In genomic region chr10:98397089-98397600, GRCh38 we compare ENCODE assay signal across 26 cellular contexts.
"Had no signal": no experiment of that assay in that cellular context is flagged by ENCODE, and none has a peak within 500 bp of the region (broad histone marks: within the 10 kb centered on the region; RNA-seq: fewer than 3 reads in every experiment).

No MANE protein-coding gene starts in this region.

- H3K27me3 ChIP-seq: colonic mucosa, gastrocnemius medialis, heart right ventricle, left lung had no signal

- H3K9me3 ChIP-seq: colonic mucosa, esophagus squamous epithelium, gastrocnemius medialis, heart right ventricle, left lung, lower lobe of right lung, mucosa of descending colon had no signal

- FAIRE-seq: endometrium, islet of Langerhans, keratinocyte had no signal

- H3K4me1 ChIP-seq: colonic mucosa, gastrocnemius medialis, left lung, lower lobe of right lung had no signal

- H3K4me3 ChIP-seq: colonic mucosa, esophagus squamous epithelium, gastrocnemius medialis, heart right ventricle, left lung, lower lobe of right lung, mucosa of descending colon had no signal

- H3K36me3 ChIP-seq: colonic mucosa had no signal

- DNase-seq: colonic mucosa; cortex of kidney; effector CD8-positive, alpha-beta T cell; effector memory CD8-positive, alpha-beta T cell; endodermal cell; erythroblast; esophagus squamous epithelium; foreskin fibroblast; foreskin melanocyte; gastrocnemius medialis; glutamatergic neuron; head of caudate nucleus; heart right ventricle; hippocampal formation; left cardiac atrium; left lung; left ventricle myocardium superior; lower lobe of right lung; mesenchymal stem cell; mucosa of descending colon; naive B cell had no signal

- ATAC-seq: effector memory CD8-positive, alpha-beta T cell; esophagus mucosa; gastrocnemius medialis; heart right ventricle; left cardiac atrium; left lung; left ventricle myocardium superior; lower lobe of right lung; mucosa of descending colon had no signal

- H3K27ac ChIP-seq: colonic mucosa, epithelial cell of prostate, esophagus squamous epithelium, gastrocnemius medialis, heart right ventricle, left lung, lower lobe of right lung had no signal
